In genomic region chr7:95373323-95373722, GRCh38 we compare ENCODE assay signal across 27 cellular contexts. TPM values are rescaled to one million over a fixed set of nuclear protein-coding genes. Genes with fewer than 3 reads are reported as not detected.
A peak's percentile ranks its signal among the peaks of the same experiment; 100 is the strongest.
DNase-seq lines count a peak whose midpoint lies in the region; ATAC-seq and TF ChIP-seq lines count a peak whose summit lies in the region.
"Had no signal": no experiment of that assay in that cellular context is flagged by ENCODE, and none has a peak within 500 bp of the region (broad histone marks: within the 10 kb centered on the region; RNA-seq: fewer than 3 reads in every experiment).

No MANE protein-coding gene starts in this region.

- H3K4me1 ChIP-seq in SK-N-SH (ENCODE audit: control insufficient read depth in 1 of 2, insufficient read depth in 2 of 2, low read depth in 1 of 2, low read length in 1 of 2) (peaks cover 0 to 2% of the 10 kb centered on the region in 2 experiments; a peak in 1 of 4 replicates), upper lobe of right lung (no peaks in the 10 kb centered on the region)
- H3K4me1 ChIP-seq: HAP-1, SJSA1 had no signal

- H3K79me2 ChIP-seq in SK-N-SH (ENCODE audit: insufficient read depth) = no peaks in the 10 kb centered on the region

- H3K9me3 ChIP-seq in SK-N-SH (no peaks in the 10 kb centered on the region), upper lobe of right lung (no peaks in the 10 kb centered on the region)
- H3K9me3 ChIP-seq: SJSA1 had no signal

- WGBS in SK-N-SH (ENCODE audit: low lambda C conversion rate) = 22% methylated on average over 4 of the region's 4 CpGs

- H3K36me3 Mint-ChIP-seq in HFFc6 (ENCODE audit: low read depth) = no peaks in the 10 kb centered on the region
- H3K36me3 Mint-ChIP-seq: CD8-positive, alpha-beta T cell; IgD-negative memory B cell had no signal

- H3F3A ChIP-seq in SK-N-SH (replicated peaks; ENCODE audit: insufficient read depth) = no peaks in the 10 kb centered on the region

- H3K36me3 ChIP-seq in SK-N-SH (replicated peaks in 1 of 2; ENCODE audit: control insufficient read depth in 1 of 2, insufficient read depth in 2 of 2, low read length in 1 of 2) (no peaks in the 10 kb centered on the region), upper lobe of right lung (no peaks in the 10 kb centered on the region)
- H3K36me3 ChIP-seq: HAP-1, SJSA1 had no signal

- no peaks in the 10 kb centered on the region for H3K27me3 Mint-ChIP-seq in HFFc6 (ENCODE audit: insufficient read depth)

- peak; percentile 31; the same call in 1 of the 3 replicates for ATAC-seq in SK-N-SH treated with all-trans-retinoic acid at 6 μM for 48 hours
- ATAC-seq in upper lobe of right lung = peak; percentile 61
- ATAC-seq in HG03139 (IDR thresholded peaks at IDR 0.05; ENCODE audit: unreplicated experiment) = no peak
- ATAC-seq: CD8-positive, alpha-beta T cell had no signal

- no peak overlapping the region for H3K4me2 ChIP-seq in SK-N-SH
- H3K4me2 ChIP-seq: KMS-11 had no signal

- no peak overlapping the region for H3K4me3 ChIP-seq in SK-N-SH (ENCODE audit: low read depth in 2 of 2, low read length in 1 of 2)
- H3K4me3 ChIP-seq in fibroblast of mammary gland (ENCODE audit: control insufficient read depth, low read depth, low read length) = no peak overlapping the region
- no peak overlapping the region for H3K4me3 ChIP-seq in upper lobe of right lung
- H3K4me3 ChIP-seq: GM23248, HAP-1, SJSA1 had no signal

- POLR2A ChIA-PET in SK-N-SH (lab: Yijun Ruan, JAX) = no interaction called here

- H3K9me3 Mint-ChIP-seq in HFFc6 = no peaks in the 10 kb centered on the region; the same call in 1 of the 2 replicates

- H4K20me1 ChIP-seq in SK-N-SH (ENCODE audit: insufficient read depth) = no peaks in the 10 kb centered on the region

- CTCF ChIA-PET in SK-N-SH (lab: Yijun Ruan, JAX) = interaction anchor here (0.7 to 2.0 kb wide), 3 partner anchors 11 to 1822 kb away, joined by 3 to 5 read pairs (median 3); no protein-coding TSS in a partner anchor

- DNase-seq in SK-N-SH (no peak), HFFc6 (no peak), fibroblast of mammary gland (ENCODE audit: low read depth) (no peak), upper lobe of right lung (no peak), NCI-H446 (lab: John Stamatoyannopoulos, UW) (no peak), NCI-H82 treated with DMSO at 0.1 percent for 48 hours (lab: John Stamatoyannopoulos, UW; ENCODE audit: unreplicated experiment) (no peak)
- DNase-seq: 8988T; C1 segment of cervical spinal cord; CD8-positive, alpha-beta T cell; DMS 273 treated with DMSO at 0.1 percent for 48 hours; GM23248; NCI-H1092; NCI-H1436; NCI-H187; NCI-H2107; NCI-H446 treated with DMSO at 0.1 percent for 48 hours; NCI-H526; NCI-H82; Right ventricle myocardium superior; RPMI8226 had no signal

- H3K4me1 Mint-ChIP-seq in HFFc6 (ENCODE audit: low read depth) = no peaks in the 10 kb centered on the region
- H3K4me1 Mint-ChIP-seq: IgD-negative memory B cell had no signal

- no peak overlapping the region for H2AFZ ChIP-seq in SK-N-SH (ENCODE audit: low read depth)
- H2AFZ ChIP-seq: GM23248 had no signal

- intact Hi-C loops in upper lobe of right lung (cut with DNase I) = no loop called here

- H3K27ac ChIP-seq in SK-N-SH (ENCODE audit: low read depth in 2 of 2, low read length in 1 of 2) (no peak overlapping the region), upper lobe of right lung (no peak overlapping the region)
- H3K27ac ChIP-seq: GM23248, KMS-11, SJSA1 had no signal

- no peak for TF ChIP-seq EP300 in SK-N-SH (IDR thresholded peaks at IDR 0.05; ENCODE audit: borderline replicate concordance in 1 of 2, low read depth in 1 of 2, low read length in 1 of 2)

- H3K9me2 ChIP-seq in SK-N-SH = no peaks in the 10 kb centered on the region

- no peak overlapping the region for H3K27ac Mint-ChIP-seq in HFFc6
- H3K27ac Mint-ChIP-seq: CD8-positive, alpha-beta T cell; IgD-negative memory B cell had no signal

- TF ChIP-seq RAD21 in SK-N-SH (IDR thresholded peaks at IDR 0.05; ENCODE audit: low read length) = no peak

- TF ChIP-seq CTCF in SK-N-SH (IDR thresholded peaks at IDR 0.05) = no peak; the same call in 1 of the 2 replicates
- TF ChIP-seq CTCF in HFFc6 (IDR thresholded peaks at IDR 0.05) = 0 out of 2 replicates have a peak, but pooled peaks have one; percentile 8
- TF ChIP-seq CTCF in fibroblast of mammary gland (conservative IDR thresholded peaks at IDR 0.05; ENCODE audit: control insufficient read depth, insufficient read depth, low read depth, low read length) = peak; percentile 4
- TF ChIP-seq CTCF in upper lobe of right lung (IDR thresholded peaks at IDR 0.05) = no peak

- H3K9ac ChIP-seq in SK-N-SH = no peak overlapping the region
- H3K9ac ChIP-seq: GM23248, KMS-11 had no signal

- H3K4me3 Mint-ChIP-seq in HFFc6 = no peak overlapping the region
- H3K4me3 Mint-ChIP-seq: CD8-positive, alpha-beta T cell; IgD-negative memory B cell had no signal

- H3K27me3 ChIP-seq in SK-N-SH (ENCODE audit: insufficient read depth) (no peaks in the 10 kb centered on the region; the same call in 1 of the 2 replicates), upper lobe of right lung (no peaks in the 10 kb centered on the region)
- H3K27me3 ChIP-seq: SJSA1 had no signal

TF ChIP-seq in SK-N-SH treated with all-trans-retinoic acid at 6 μM for 48 hours, 23 proteins besides CTCF, POLR2A, EP300 and RAD21 (continues in another document):
- TF ChIP-seq PPARA (CRISPR knock-in tag; IDR thresholded peaks at IDR 0.05; ENCODE audit: borderline replicate concordance) (no peak), ZFP3 (CRISPR knock-in tag; IDR thresholded peaks at IDR 0.05) (no peak), ARNTL (CRISPR knock-in tag; IDR thresholded peaks at IDR 0.05; ENCODE audit: borderline replicate concordance, low read depth) (no peak), TSHZ2 (CRISPR knock-in tag; IDR thresholded peaks at IDR 0.05) (no peak), BACH2 (CRISPR knock-in tag; IDR thresholded peaks at IDR 0.05; ENCODE audit: borderline replicate concordance) (no peak)

TF ChIP-seq in SK-N-SH, 30 proteins besides CTCF, POLR2A, EP300 and RAD21 (continues in another document):
- no peak for TF ChIP-seq ELF1 (IDR thresholded peaks at IDR 0.05)
- no peak for TF ChIP-seq MEF2A (IDR thresholded peaks at IDR 0.05; ENCODE audit: borderline replicate concordance, low read depth)
- TF ChIP-seq REST (IDR thresholded peaks at IDR 0.05; ENCODE audit: low read depth, low read length) = no peak
- TF ChIP-seq RFX5 (IDR thresholded peaks at IDR 0.05; ENCODE audit: low read length) = no peak
- TF ChIP-seq YY1 (IDR thresholded peaks at IDR 0.05; ENCODE audit: low read depth) = no peak
- no peak for TF ChIP-seq SIN3A (IDR thresholded peaks at IDR 0.05; ENCODE audit: borderline replicate concordance, low read depth, low read length)
- no peak for TF ChIP-seq SMC3 (IDR thresholded peaks at IDR 0.05; ENCODE audit: low read depth, low read length)
- no peak for TF ChIP-seq POLR2AphosphoS5 (IDR thresholded peaks at IDR 0.05; ENCODE audit: low read depth, low read length)
- no peak for TF ChIP-seq PBX3 (IDR thresholded peaks at IDR 0.05)
- TF ChIP-seq JUND (IDR thresholded peaks at IDR 0.05) = no peak
- no peak for TF ChIP-seq FOSL2 (IDR thresholded peaks at IDR 0.05; ENCODE audit: borderline replicate concordance, low read depth)
- no peak for TF ChIP-seq TCF12 (IDR thresholded peaks at IDR 0.05)
- no peak for TF ChIP-seq FOXM1 (IDR thresholded peaks at IDR 0.05; ENCODE audit: low read depth)

RNA-seq across cellular contexts. Expression of gene PON3, which starts 22.9 kb away (rescaled TPM):
- not detected in 2 replicates for polyA plus RNA-seq in SK-N-SH (2012; rRNA removed)
- not detected in 2 replicates for polyA plus RNA-seq in SK-N-SH (2012; cell fraction: cytosol; rRNA removed)
- not detected in 2 replicates for polyA plus RNA-seq in SK-N-SH (2012; cell fraction: nucleus; rRNA removed)
- not detected for total RNA-seq in HFFc6 (2021; fragmentation: NEBNext Ultra II Directional; extraction: Animal tissue kit (Norgen Biotek cat#: 25700))
- 36.4 TPM for total RNA-seq in upper lobe of right lung
- total RNA-seq: CD8-positive, alpha-beta T cell; GM23248; SJSA1; T-helper 1 cell treated with Interleukin-12 subunit alpha and Interleukin-12 subunit beta and Interleukin-4 antibody, amounts not matched to agents 30 ng/mL and 1 ng/mL, for 36 hours had no signal
- polyA plus RNA-seq: GM23248, IgD-negative memory B cell had no signal

RNA-seq across cellular contexts. Expression of gene PON1, which starts 49.0 kb away (rescaled TPM):
- polyA plus RNA-seq in SK-N-SH (2012; rRNA removed) = not detected in 2 replicates
- polyA plus RNA-seq in SK-N-SH (2012; cell fraction: cytosol; rRNA removed) = 0.08 TPM in 1 of 2 replicates, not detected in the other
- polyA plus RNA-seq in SK-N-SH (2012; cell fraction: nucleus; rRNA removed) = not detected in 2 replicates
- total RNA-seq in HFFc6 (2021; fragmentation: NEBNext Ultra II Directional; extraction: Animal tissue kit (Norgen Biotek cat#: 25700)) = not detected
- 0.49 TPM for total RNA-seq in upper lobe of right lung
- total RNA-seq: CD8-positive, alpha-beta T cell; GM23248; Right ventricle myocardium superior; SJSA1; T-helper 1 cell treated with Interleukin-12 subunit alpha and Interleukin-12 subunit beta and Interleukin-4 antibody, amounts not matched to agents 30 ng/mL and 1 ng/mL, for 36 hours had no signal
- polyA plus RNA-seq: GM23248, IgD-negative memory B cell had no signal

Comparison
In these comparisons a context has a peak if more than half of its experiments do, and no peak if none do; other contexts are left out.
1. CTCF ChIP-seq: peak in HFFc6 (single experiment) and fibroblast of mammary gland (single experiment); none in SK-N-SH (single experiment) and upper lobe of right lung (single experiment).
2. RNA of gene PON3, which starts 22.9 kb away (total RNA-seq): 36.4 TPM in upper lobe of right lung (single experiment); not detected in HFFc6; every median in the first group is over 10 times any median in the second.